ENCODE assay signal across 3 cellular contexts in genomic region chr6:133106934-133107333, GRCh38.
"Had no signal": no experiment of that assay in that cellular context is flagged by ENCODE, and none has a peak within 500 bp of the region (broad histone marks: within the 10 kb centered on the region; RNA-seq: fewer than 3 reads in every experiment).

No MANE protein-coding gene starts in this region.

- H3K4me3 ChIP-seq: GM12878 had no signal

- DNase-seq: GDM1, GF-D8 had no signal

- ATAC-seq: GM12878 had no signal
